In the genomic region with DNA sequence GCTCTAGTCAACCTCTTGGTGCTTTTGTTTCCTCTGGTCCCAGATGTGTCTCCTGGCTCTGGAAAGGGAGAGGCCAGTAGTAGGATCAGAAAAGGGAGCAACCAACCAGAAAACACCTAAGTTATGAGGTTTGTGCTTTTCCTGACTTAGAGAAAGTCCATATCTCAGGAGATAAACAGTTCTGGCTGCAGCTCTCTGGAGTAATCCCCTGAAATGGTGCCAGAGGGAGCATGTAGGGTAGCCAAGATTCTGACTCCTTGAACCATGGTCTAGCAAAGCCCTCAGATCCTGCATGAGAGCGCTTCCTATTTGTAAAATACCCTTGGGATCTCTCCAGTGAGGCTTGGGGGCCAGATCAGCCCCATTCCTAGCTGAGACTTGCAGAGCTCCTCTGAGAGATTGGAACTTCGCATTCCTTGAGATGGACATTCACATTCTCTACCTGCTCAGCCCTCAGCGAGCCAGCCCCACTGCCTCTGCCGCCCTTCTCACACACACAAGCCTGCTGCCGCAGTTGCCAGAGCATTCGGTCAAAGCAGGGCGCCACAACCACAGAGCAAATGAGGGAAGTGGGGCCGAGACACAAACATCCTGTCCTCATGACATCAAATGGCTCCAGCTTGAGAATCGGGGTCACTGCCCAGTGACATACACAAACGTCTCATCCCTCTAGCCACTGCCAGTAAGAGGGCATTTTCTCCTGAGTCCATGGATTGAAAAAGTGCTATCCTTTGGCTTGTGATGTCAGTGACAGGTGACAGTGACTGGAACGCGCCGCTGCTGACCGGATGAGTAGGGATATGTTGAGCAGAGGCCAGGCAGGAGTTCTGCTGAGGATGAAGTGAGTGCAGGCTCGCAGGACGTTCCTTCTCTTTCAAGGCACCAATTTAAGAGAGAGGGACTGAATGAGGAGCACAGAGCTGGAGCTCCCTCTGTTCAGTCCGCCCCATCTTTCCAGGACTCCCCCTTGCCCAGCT, we compare ENCODE assay signal across 12 cellular contexts. TPM values are rescaled to one million over a fixed set of nuclear protein-coding genes. Genes with fewer than 3 reads are reported as not detected.
A peak's percentile ranks its signal among the peaks of the same experiment; 100 is the strongest.
DNase-seq lines count a peak whose midpoint lies in the region; ATAC-seq, FAIRE-seq and TF ChIP-seq lines count a peak whose summit lies in the region.
"Had no signal": no experiment of that assay in that cellular context is flagged by ENCODE, and none has a peak within 500 bp of the region (broad histone marks: within the 10 kb centered on the region; RNA-seq: fewer than 3 reads in every experiment).

No MANE protein-coding gene starts in this region.

- no peak overlapping the region for H2AFZ ChIP-seq in HepG2 (ENCODE audit: low read length)

- H3K27ac ChIP-seq in right lobe of liver (peak overlapping the region in 1 of 3 donors; percentile 36), HepG2 (ENCODE audit: extremely low read length, insufficient read depth, low read length) (no peak overlapping the region)

- TF ChIP-seq CTCF in right lobe of liver (IDR thresholded peaks at IDR 0.05) = no peak
- TF ChIP-seq CTCF in HepG2 (CRISPR knock-in tag; IDR thresholded peaks at IDR 0.05) = no peak

- DNase-seq in right lobe of liver (no peak), HepG2 (ENCODE audit: low spot score) (no peak), midbrain (lab: John Stamatoyannopoulos, UW) (peak; percentile 15), SIG-M5 (lab: John Stamatoyannopoulos, UW) (no peak), NCI-H1105 (lab: John Stamatoyannopoulos, UW) (no peak), middle frontal gyrus (ENCODE audit: extremely low spot score, low spot score) (no peak), GM03348 (ENCODE audit: low spot score) (no peak)
- DNase-seq: amniotic stem cell had no signal

- H3K4me1 Mint-ChIP-seq in activated T-helper 17 cell treated with anti-CD3 and anti-CD28 coated beads, Interleukin-2, amount 50 U/mL, for 72 hours = peaks cover 18% of the 10 kb centered on the region

- H3K4me2 ChIP-seq in HepG2 (ENCODE audit: low read depth, low read length) = no peak overlapping the region

- TF ChIP-seq EP300 in HepG2 (IDR thresholded peaks at IDR 0.05; ENCODE audit: low read depth in 2 of 2, low read length in 2 of 2) = no peak
- no peak for TF ChIP-seq EP300 in HepG2 (CRISPR knock-in tag; IDR thresholded peaks at IDR 0.05; ENCODE audit: borderline replicate concordance)

- H3K27me3 ChIP-seq in right lobe of liver (no peaks in the 10 kb centered on the region), HepG2 (ENCODE audit: control insufficient read depth in 1 of 2, insufficient read depth in 2 of 2, low read length in 2 of 2) (no peaks in the 10 kb centered on the region)

- H3K36me3 Mint-ChIP-seq in activated T-helper 17 cell treated with anti-CD3 and anti-CD28 coated beads, Interleukin-2, amount 50 U/mL, for 72 hours (ENCODE audit: low read depth) = peaks cover 36% of the 10 kb centered on the region

- H3K9ac ChIP-seq in HepG2 (ENCODE audit: insufficient read depth, low read depth, low read length) = no peak overlapping the region

- no peak for FAIRE-seq in HepG2 (lab: Jason Lieb, UNC)
- FAIRE-seq: G401.6, H1, K562 had no signal

- no peaks in the 10 kb centered on the region for H3K9me3 Mint-ChIP-seq in activated T-helper 17 cell treated with anti-CD3 and anti-CD28 coated beads, Interleukin-2, amount 50 U/mL, for 72 hours

- intact Hi-C loops in right lobe of liver (cut with DNase I) = no loop called here
- intact Hi-C loops in HepG2 (cut with micrococcal nuclease; ENCODE audit: unreplicated experiment) = loop anchor here (10.0 kb wide), 1 partner anchor 267 kb away; the partner anchor contains the start of gene NUFIP2

- CTCF ChIA-PET in HepG2 (lab: Yijun Ruan, JAX; ENCODE audit: low intra/inter-chr PET ratio, low total read pairs) = no interaction called here

- ATAC-seq in right lobe of liver (peak in 3 of 4 donors; percentile 2 to 11 (median 4)), HepG2 (no peak)
- ATAC-seq in activated T-helper 17 cell treated with anti-CD3 and anti-CD28 coated beads, Interleukin-2, amount 50 U/mL, for 72 hours (replicated peaks) = no peak
- ATAC-seq: K562 had no signal

- in situ Hi-C loops in HepG2 (cut with HindIII; ENCODE audit: extremely low pct_ligation_motif_present, low pct_unique_long_range_greater_than_20kb) = no loop called here

- TF ChIP-seq POLR2A in right lobe of liver (IDR thresholded peaks at IDR 0.05) = peak; percentile 19
- no peak for TF ChIP-seq POLR2A in HepG2 (IDR thresholded peaks at IDR 0.05; ENCODE audit: insufficient read depth in 1 of 2, low read depth in 2 of 2, low read length in 2 of 2)

- POLR2A ChIA-PET in HepG2 (lab: Yijun Ruan, JAX) = interaction anchor here (1.4 kb wide), 1 partner anchor 13 kb away, joined by 3 read pairs; no protein-coding TSS in a partner anchor

- H3K36me3 ChIP-seq in right lobe of liver (peaks cover 0 to 18% (median 8%) of the 10 kb centered on the region in 4 donors), HepG2 (replicated peaks in 1 of 2; ENCODE audit: control insufficient read depth in 1 of 2, insufficient read depth in 2 of 2, low read length in 2 of 2) (no peaks in the 10 kb centered on the region; a peak in 1 of 5 replicates)

- 0 out of 2 replicates have a peak, but pooled peaks cover 5% of the 10 kb centered on the region for H4K20me1 ChIP-seq in HepG2 (ENCODE audit: insufficient read depth, low read length)

- H3K27me3 Mint-ChIP-seq in activated T-helper 17 cell treated with anti-CD3 and anti-CD28 coated beads, Interleukin-2, amount 50 U/mL, for 72 hours = no peaks in the 10 kb centered on the region

- peaks cover 0 to 50% (median 6%) of the 10 kb centered on the region in 4 donors for H3K4me1 ChIP-seq in right lobe of liver
- peaks cover 36% of the 10 kb centered on the region for H3K4me1 ChIP-seq in HepG2 (ENCODE audit: insufficient read depth, low read length)

- WGBS in right lobe of liver (ENCODE audit: insufficient coverage, low coverage, low lambda C conversion rate, missing lambda C conversion rate) = 62% methylated on average over 9 of the region's 17 CpGs
- WGBS in HepG2 (ENCODE audit: low lambda C conversion rate) = 97% methylated on average over 15 of the region's 17 CpGs

- H3K9me3 ChIP-seq in right lobe of liver (no peaks in the 10 kb centered on the region), HepG2 (ENCODE audit: low read length) (no peaks in the 10 kb centered on the region)

- no peak for TF ChIP-seq RAD21 in HepG2 (CRISPR knock-in tag; IDR thresholded peaks at IDR 0.05)

- H3K79me2 ChIP-seq in HepG2 (ENCODE audit: insufficient read depth, low read length) = no peaks in the 10 kb centered on the region

- peak overlapping the region; percentile 71 for H3K27ac Mint-ChIP-seq in activated T-helper 17 cell treated with anti-CD3 and anti-CD28 coated beads, Interleukin-2, amount 50 U/mL, for 72 hours

- BruUV-seq in HepG2 (replicated peaks; lab: Mats Ljungman, UMichigan) = no TSS peak

- peak overlapping the region; percentile 55 for H3K4me3 Mint-ChIP-seq in activated T-helper 17 cell treated with anti-CD3 and anti-CD28 coated beads, Interleukin-2, amount 50 U/mL, for 72 hours

- H3K4me3 ChIP-seq in right lobe of liver (no peak overlapping the region), HepG2 (replicated peaks in 1 of 3; ENCODE audit: insufficient read depth in 1 of 3, low read depth in 2 of 3, low read length in 3 of 3) (no peak overlapping the region)
- H3K4me3 ChIP-seq: K562 had no signal

RNA-seq across cellular contexts. Expression of gene ABHD15, which starts 5.0 kb away (rescaled TPM):
- total RNA-seq in right lobe of liver (10 to 100 TPM in 5 of 6 experiments, 1 to 10 TPM in 1; 7.8 to 27.1 (median 13.7) TPM), HepG2 (2016; rRNA removed; fragmentation: Illumina TruSeq; extraction: Trizol) (4.8 and 7.7 TPM in 2 replicates)
- 0.44 and 0.91 TPM in 2 replicates for total RNA-seq in HepG2 (2016; cell fraction: cytosol; rRNA removed; fragmentation: Illumina TruSeq; extraction: Trizol; ENCODE audit: low read depth)
- 5.0 and 7.3 TPM in 2 replicates for total RNA-seq in HepG2 (2016; cell fraction: insoluble cytoplasmic fraction; rRNA removed; fragmentation: Illumina TruSeq; extraction: Trizol)
- total RNA-seq in HepG2 (2016; cell fraction: membrane; rRNA removed; fragmentation: Illumina TruSeq; extraction: Trizol) = 3.2 and 3.6 TPM in 2 replicates
- total RNA-seq in HepG2 (2016; cell fraction: nucleus; rRNA removed; fragmentation: Illumina TruSeq; extraction: Trizol) = 6.6 and 6.7 TPM in 2 replicates
- polyA plus RNA-seq in HepG2 (2011; rRNA removed) = 2.4 and 2.9 TPM in 2 replicates
- 2.6 and 2.7 TPM in 2 replicates for polyA plus RNA-seq in HepG2 (2011; cell fraction: cytosol; rRNA removed)
- 2.3 and 2.7 TPM in 2 replicates for polyA plus RNA-seq in HepG2 (2011; cell fraction: nucleus; rRNA removed)
- polyA plus RNA-seq in HepG2 (2012) = 2.3 and 2.8 TPM in 2 replicates
- 0.60 and 0.61 TPM in 2 replicates for polyA plus RNA-seq in HepG2 (2016; cell fraction: cytosol; fragmentation: Illumina TruSeq; extraction: Trizol; ENCODE audit: low read depth)
- 4.7 and 5.2 TPM in 2 replicates for polyA plus RNA-seq in HepG2 (2016; cell fraction: insoluble cytoplasmic fraction; fragmentation: Illumina TruSeq; extraction: Trizol; ENCODE audit: low read depth)
- polyA plus RNA-seq in HepG2 (2016; cell fraction: membrane; fragmentation: Illumina TruSeq; extraction: Trizol; ENCODE audit: low read depth) = 1.9 and 2.1 TPM in 2 replicates
- polyA plus RNA-seq in HepG2 (2016; cell fraction: nucleus; fragmentation: Illumina TruSeq; extraction: Trizol; ENCODE audit: insufficient read depth, low read depth) = 8.6 and 9.0 TPM in 2 replicates
- 9.2 and 15.6 TPM in 2 replicates for polyA minus RNA-seq in HepG2 (2011; rRNA and poly(A)+ RNA removed; ENCODE audit: low replicate concordance)
- polyA minus RNA-seq in HepG2 (2011; cell fraction: cytosol; rRNA and poly(A)+ RNA removed) = 2.6 and 3.4 TPM in 2 replicates
- polyA minus RNA-seq in HepG2 (2011; cell fraction: nucleus; rRNA and poly(A)+ RNA removed) = 3.6 and 5.5 TPM in 2 replicates
- 10 to 100 TPM; 10.1 to 15.1 TPM for total RNA-seq in activated T-helper 17 cell treated with anti-CD3 and anti-CD28 coated beads, Interleukin-2, amount 50 U/mL, for 72 hours

RNA-seq across cellular contexts. Expression of gene TP53I13, which starts 6.7 kb away (rescaled TPM):
- 10 to 100 TPM; 16.8 to 52.4 (median 38.4) TPM for total RNA-seq in right lobe of liver
- total RNA-seq in HepG2 (2016; rRNA removed; fragmentation: Illumina TruSeq; extraction: Trizol) = 9.9 and 25.7 TPM in 2 replicates
- 17.6 and 23.7 TPM in 2 replicates for total RNA-seq in HepG2 (2016; cell fraction: cytosol; rRNA removed; fragmentation: Illumina TruSeq; extraction: Trizol; ENCODE audit: low read depth)
- 9.5 and 27.0 TPM in 2 replicates for total RNA-seq in HepG2 (2016; cell fraction: insoluble cytoplasmic fraction; rRNA removed; fragmentation: Illumina TruSeq; extraction: Trizol)
- total RNA-seq in HepG2 (2016; cell fraction: membrane; rRNA removed; fragmentation: Illumina TruSeq; extraction: Trizol) = 15.6 and 16.0 TPM in 2 replicates
- 23.1 and 26.1 TPM in 2 replicates for total RNA-seq in HepG2 (2016; cell fraction: nucleus; rRNA removed; fragmentation: Illumina TruSeq; extraction: Trizol)
- polyA plus RNA-seq in HepG2 (2011; rRNA removed) = 16.9 and 29.2 TPM in 2 replicates
- 15.5 and 31.8 TPM in 2 replicates for polyA plus RNA-seq in HepG2 (2011; cell fraction: cytosol; rRNA removed)
- polyA plus RNA-seq in HepG2 (2011; cell fraction: nucleus; rRNA removed) = 136 and 174 TPM in 2 replicates
- polyA plus RNA-seq in HepG2 (2012) = 12.7 and 18.1 TPM in 2 replicates
- 9.2 and 10.2 TPM in 2 replicates for polyA plus RNA-seq in HepG2 (2016; cell fraction: cytosol; fragmentation: Illumina TruSeq; extraction: Trizol; ENCODE audit: low read depth)
- 8.5 and 9.5 TPM in 2 replicates for polyA plus RNA-seq in HepG2 (2016; cell fraction: insoluble cytoplasmic fraction; fragmentation: Illumina TruSeq; extraction: Trizol; ENCODE audit: low read depth)
- polyA plus RNA-seq in HepG2 (2016; cell fraction: membrane; fragmentation: Illumina TruSeq; extraction: Trizol; ENCODE audit: low read depth) = 10.4 and 10.9 TPM in 2 replicates
- polyA plus RNA-seq in HepG2 (2016; cell fraction: nucleus; fragmentation: Illumina TruSeq; extraction: Trizol; ENCODE audit: insufficient read depth, low read depth) = 51.8 and 59.8 TPM in 2 replicates
- polyA minus RNA-seq in HepG2 (2011; rRNA and poly(A)+ RNA removed; ENCODE audit: low replicate concordance) = 25.1 and 43.5 TPM in 2 replicates
- 18.8 and 20.0 TPM in 2 replicates for polyA minus RNA-seq in HepG2 (2011; cell fraction: cytosol; rRNA and poly(A)+ RNA removed)
- polyA minus RNA-seq in HepG2 (2011; cell fraction: nucleus; rRNA and poly(A)+ RNA removed) = 16.1 and 22.5 TPM in 2 replicates
- total RNA-seq in activated T-helper 17 cell treated with anti-CD3 and anti-CD28 coated beads, Interleukin-2, amount 50 U/mL, for 72 hours = 10 to 100 TPM; 45.7 to 58.1 TPM

RNA-seq across cellular contexts. Expression of gene GIT1, which starts 27.6 kb away (rescaled TPM):
- total RNA-seq in right lobe of liver (10 to 100 TPM in 2 of 6 experiments, 1 to 10 TPM in 4; 7.1 to 15.9 (median 8.7) TPM), HepG2 (2016; rRNA removed; fragmentation: Illumina TruSeq; extraction: Trizol) (12.9 and 14.2 TPM in 2 replicates)
- 6.7 and 9.1 TPM in 2 replicates for total RNA-seq in HepG2 (2016; cell fraction: cytosol; rRNA removed; fragmentation: Illumina TruSeq; extraction: Trizol; ENCODE audit: low read depth)
- total RNA-seq in HepG2 (2016; cell fraction: insoluble cytoplasmic fraction; rRNA removed; fragmentation: Illumina TruSeq; extraction: Trizol) = 11.3 and 13.5 TPM in 2 replicates
- total RNA-seq in HepG2 (2016; cell fraction: membrane; rRNA removed; fragmentation: Illumina TruSeq; extraction: Trizol) = 23.5 and 27.1 TPM in 2 replicates
- total RNA-seq in HepG2 (2016; cell fraction: nucleus; rRNA removed; fragmentation: Illumina TruSeq; extraction: Trizol) = 11.7 and 17.3 TPM in 2 replicates
- polyA plus RNA-seq in HepG2 (2011; rRNA removed) = 30.8 and 31.5 TPM in 2 replicates
- polyA plus RNA-seq in HepG2 (2011; cell fraction: cytosol; rRNA removed) = 17.1 and 24.2 TPM in 2 replicates
- polyA plus RNA-seq in HepG2 (2011; cell fraction: nucleus; rRNA removed) = 56.8 and 69.2 TPM in 2 replicates
- 15.9 and 22.4 TPM in 2 replicates for polyA plus RNA-seq in HepG2 (2012)
- 12.0 and 13.0 TPM in 2 replicates for polyA plus RNA-seq in HepG2 (2016; cell fraction: cytosol; fragmentation: Illumina TruSeq; extraction: Trizol; ENCODE audit: low read depth)
- 17.0 and 22.9 TPM in 2 replicates for polyA plus RNA-seq in HepG2 (2016; cell fraction: insoluble cytoplasmic fraction; fragmentation: Illumina TruSeq; extraction: Trizol; ENCODE audit: low read depth)
- 26.3 and 34.9 TPM in 2 replicates for polyA plus RNA-seq in HepG2 (2016; cell fraction: membrane; fragmentation: Illumina TruSeq; extraction: Trizol; ENCODE audit: low read depth)
- 31.9 and 33.9 TPM in 2 replicates for polyA plus RNA-seq in HepG2 (2016; cell fraction: nucleus; fragmentation: Illumina TruSeq; extraction: Trizol; ENCODE audit: insufficient read depth, low read depth)
- polyA minus RNA-seq in HepG2 (2011; rRNA and poly(A)+ RNA removed; ENCODE audit: low replicate concordance) = 51.4 and 110 TPM in 2 replicates
- 17.5 and 20.2 TPM in 2 replicates for polyA minus RNA-seq in HepG2 (2011; cell fraction: cytosol; rRNA and poly(A)+ RNA removed)
- 22.8 and 25.5 TPM in 2 replicates for polyA minus RNA-seq in HepG2 (2011; cell fraction: nucleus; rRNA and poly(A)+ RNA removed)
- 10 to 100 TPM; 52.4 to 65.7 TPM for total RNA-seq in activated T-helper 17 cell treated with anti-CD3 and anti-CD28 coated beads, Interleukin-2, amount 50 U/mL, for 72 hours

RNA-seq across cellular contexts. Expression of gene ANKRD13B, which starts 31.1 kb away (rescaled TPM):
- total RNA-seq in right lobe of liver (1 to 10 TPM in 1 of 6 experiments, under 1 TPM in 5; 0.37 to 1.6 (median 0.88) TPM), HepG2 (2016; rRNA removed; fragmentation: Illumina TruSeq; extraction: Trizol) (1.6 and 1.7 TPM in 2 replicates)
- total RNA-seq in HepG2 (2016; cell fraction: cytosol; rRNA removed; fragmentation: Illumina TruSeq; extraction: Trizol; ENCODE audit: low read depth) = 0.71 and 0.79 TPM in 2 replicates
- 0.76 and 1.6 TPM in 2 replicates for total RNA-seq in HepG2 (2016; cell fraction: insoluble cytoplasmic fraction; rRNA removed; fragmentation: Illumina TruSeq; extraction: Trizol)
- 1.5 and 1.9 TPM in 2 replicates for total RNA-seq in HepG2 (2016; cell fraction: membrane; rRNA removed; fragmentation: Illumina TruSeq; extraction: Trizol)
- 2.0 and 2.4 TPM in 2 replicates for total RNA-seq in HepG2 (2016; cell fraction: nucleus; rRNA removed; fragmentation: Illumina TruSeq; extraction: Trizol)
- polyA plus RNA-seq in HepG2 (2011; rRNA removed) = 1.8 and 2.2 TPM in 2 replicates
- polyA plus RNA-seq in HepG2 (2011; cell fraction: cytosol; rRNA removed) = 0.83 and 1.4 TPM in 2 replicates
- 9.9 and 14.7 TPM in 2 replicates for polyA plus RNA-seq in HepG2 (2011; cell fraction: nucleus; rRNA removed)
- 1.2 and 2.1 TPM in 2 replicates for polyA plus RNA-seq in HepG2 (2012)
- polyA plus RNA-seq in HepG2 (2016; cell fraction: cytosol; fragmentation: Illumina TruSeq; extraction: Trizol; ENCODE audit: low read depth) = 0.67 and 0.84 TPM in 2 replicates
- 1.7 and 2.2 TPM in 2 replicates for polyA plus RNA-seq in HepG2 (2016; cell fraction: insoluble cytoplasmic fraction; fragmentation: Illumina TruSeq; extraction: Trizol; ENCODE audit: low read depth)
- 1.7 and 1.9 TPM in 2 replicates for polyA plus RNA-seq in HepG2 (2016; cell fraction: membrane; fragmentation: Illumina TruSeq; extraction: Trizol; ENCODE audit: low read depth)
- 6.1 and 8.4 TPM in 2 replicates for polyA plus RNA-seq in HepG2 (2016; cell fraction: nucleus; fragmentation: Illumina TruSeq; extraction: Trizol; ENCODE audit: insufficient read depth, low read depth)
- 3.0 and 21.2 TPM in 2 replicates for polyA minus RNA-seq in HepG2 (2011; rRNA and poly(A)+ RNA removed; ENCODE audit: low replicate concordance)
- 1.5 and 1.8 TPM in 2 replicates for polyA minus RNA-seq in HepG2 (2011; cell fraction: cytosol; rRNA and poly(A)+ RNA removed)
- 0.75 and 1.8 TPM in 2 replicates for polyA minus RNA-seq in HepG2 (2011; cell fraction: nucleus; rRNA and poly(A)+ RNA removed)
- total RNA-seq in activated T-helper 17 cell treated with anti-CD3 and anti-CD28 coated beads, Interleukin-2, amount 50 U/mL, for 72 hours = 10 to 100 TPM; 10.4 to 27.7 TPM

Comparison
In these comparisons a context has a peak if more than half of its experiments do, and no peak if none do; other contexts are left out.
1. ATAC-seq: peak in right lobe of liver (3 of 4); none in HepG2 (single experiment) and activated T-helper 17 cell treated with anti-CD3 and anti-CD28 coated beads, Interleukin-2, amount 50 U/mL, for 72 hours (single experiment).